In genomic region chr3:149340310-149340933, GRCh38 we compare ENCODE assay signal across 9 cellular contexts. TPM values are rescaled to one million over a fixed set of nuclear protein-coding genes. Genes with fewer than 3 reads are reported as not detected.
DNase-seq lines count a peak whose midpoint lies in the region; ATAC-seq and TF ChIP-seq lines count a peak whose summit lies in the region.
"Had no signal": no experiment of that assay in that cellular context is flagged by ENCODE, and none has a peak within 500 bp of the region (broad histone marks: within the 10 kb centered on the region; RNA-seq: fewer than 3 reads in every experiment).

No MANE protein-coding gene starts in this region.

- TF ChIP-seq POLR2A in thyroid gland (IDR thresholded peaks at IDR 0.05) = no peak

- H3K27ac ChIP-seq in adipose tissue (ENCODE audit: low read depth, low read length) (peak overlapping the region; percentile 38), thyroid gland (peak overlapping the region; percentile 68 to 83 (median 82))

- no peak overlapping the region for H3K27ac Mint-ChIP-seq in activated T-helper 17 cell treated with anti-CD3 and anti-CD28 coated beads, Interleukin-2, amount 50 U/mL, for 72 hours

- 10 to 17% (median 14%) methylated on average over 1 of the region's 1 CpG for WGBS in adipose tissue, 3 donors
- 41 to 57% methylated on average over 1 of the region's 1 CpG for WGBS in thyroid gland, 2 donors

- no peak for ATAC-seq in activated T-helper 17 cell treated with anti-CD3 and anti-CD28 coated beads, Interleukin-2, amount 50 U/mL, for 72 hours (replicated peaks)
- no peak for ATAC-seq in left colon
- no peak for ATAC-seq in HG02885 (IDR thresholded peaks at IDR 0.05; ENCODE audit: poor library complexity, unreplicated experiment)
- no peak for ATAC-seq in GM21360 (IDR thresholded peaks at IDR 0.05; ENCODE audit: unreplicated experiment)

- H3K4me3 ChIP-seq in thyroid gland (replicated peaks in 1 of 3) = no peak overlapping the region

- intact Hi-C loops in thyroid gland (cut with DNase I) (no loop called here), left colon (cut with DNase I, micrococcal nuclease) (no loop called here)

- H3K9me3 Mint-ChIP-seq in activated T-helper 17 cell treated with anti-CD3 and anti-CD28 coated beads, Interleukin-2, amount 50 U/mL, for 72 hours = no peaks in the 10 kb centered on the region

- no peaks in the 10 kb centered on the region for H3K36me3 Mint-ChIP-seq in activated T-helper 17 cell treated with anti-CD3 and anti-CD28 coated beads, Interleukin-2, amount 50 U/mL, for 72 hours (ENCODE audit: low read depth)

- no peaks in the 10 kb centered on the region for H3K9me3 ChIP-seq in thyroid gland

- H3K4me3 Mint-ChIP-seq in activated T-helper 17 cell treated with anti-CD3 and anti-CD28 coated beads, Interleukin-2, amount 50 U/mL, for 72 hours = no peak overlapping the region

- peaks cover 11 to 14% of the 10 kb centered on the region in 2 donors for H3K4me1 ChIP-seq in thyroid gland

- DNase-seq in M059J (ENCODE audit: low read depth) (peak; percentile 71), kidney glomerular epithelial cell (lab: John Stamatoyannopoulos, UW) (peak; percentile 56), thyroid gland (no peak), left colon (no peak)

- TF ChIP-seq CTCF in thyroid gland (IDR thresholded peaks at IDR 0.05) = no peak

- H3K27me3 ChIP-seq in thyroid gland = no peaks in the 10 kb centered on the region

- H3K27me3 Mint-ChIP-seq in activated T-helper 17 cell treated with anti-CD3 and anti-CD28 coated beads, Interleukin-2, amount 50 U/mL, for 72 hours = peaks cover 17% of the 10 kb centered on the region

- no peaks in the 10 kb centered on the region for H3K36me3 ChIP-seq in thyroid gland

- H3K4me1 Mint-ChIP-seq in activated T-helper 17 cell treated with anti-CD3 and anti-CD28 coated beads, Interleukin-2, amount 50 U/mL, for 72 hours = no peaks in the 10 kb centered on the region

RNA-seq across cellular contexts. Expression of gene TM4SF18, which starts 7.0 kb away (rescaled TPM):
- total RNA-seq in M059J (2014; rRNA removed; shearing (Covaris generic)) = 19.7 and 25.4 TPM in 2 replicates
- polyA plus RNA-seq in adipose tissue = 10 to 100 TPM in 1 of 3 donors, 1 to 10 TPM in 2; 4.2 to 25.1 (median 5.4) TPM
- total RNA-seq in thyroid gland (10 to 100 TPM in 3 of 4 donors, 1 to 10 TPM in 1; 9.7 to 33.3 (median 24.9) TPM), left colon (1 to 10 TPM in 1 of 2 donors, under 1 TPM in 1; 0.95 to 2.0 TPM)
- total RNA-seq in activated T-helper 17 cell treated with anti-CD3 and anti-CD28 coated beads, Interleukin-2, amount 50 U/mL, for 72 hours = not detected
- polyA plus RNA-seq: neural cell had no signal

RNA-seq across cellular contexts. Expression of gene TM4SF1, which starts 37.0 kb away (rescaled TPM):
- total RNA-seq in M059J (2014; rRNA removed; shearing (Covaris generic)) = 188 and 207 TPM in 2 replicates
- 100 to 1,000 TPM in 2 of 3 donors, 10 to 100 TPM in 1; 73.9 to 379 (median 131) TPM for polyA plus RNA-seq in adipose tissue
- total RNA-seq in thyroid gland (100 to 1,000 TPM in 1 of 4 donors, 10 to 100 TPM in 3; 32.4 to 244 (median 79.3) TPM), left colon (10 to 100 TPM; 27.0 to 83.9 TPM)
- under 1 TPM in 1 of 2 donors, not detected in 1; 0.32 TPM for total RNA-seq in activated T-helper 17 cell treated with anti-CD3 and anti-CD28 coated beads, Interleukin-2, amount 50 U/mL, for 72 hours

Comparison
In these comparisons a context has a peak if more than half of its experiments do, and no peak if none do; other contexts are left out.
1. DNase-seq: peak in M059J (single experiment) and kidney glomerular epithelial cell (single experiment); none in thyroid gland (0 of 2) and left colon (0 of 2).
2. RNA of gene TM4SF1, which starts 37.0 kb away (total RNA-seq): 188 to 207 TPM in M059J, 32.4 to 244 TPM in thyroid gland and 27.0 to 83.9 TPM in left colon; 0.32 TPM in activated T-helper 17 cell treated with anti-CD3 and anti-CD28 coated beads, Interleukin-2, amount 50 U/mL, for 72 hours; every median in the first group is over 10 times any median in the second.